Comparison of ENCODE assay signal across 8 cellular contexts in the genomic region with DNA sequence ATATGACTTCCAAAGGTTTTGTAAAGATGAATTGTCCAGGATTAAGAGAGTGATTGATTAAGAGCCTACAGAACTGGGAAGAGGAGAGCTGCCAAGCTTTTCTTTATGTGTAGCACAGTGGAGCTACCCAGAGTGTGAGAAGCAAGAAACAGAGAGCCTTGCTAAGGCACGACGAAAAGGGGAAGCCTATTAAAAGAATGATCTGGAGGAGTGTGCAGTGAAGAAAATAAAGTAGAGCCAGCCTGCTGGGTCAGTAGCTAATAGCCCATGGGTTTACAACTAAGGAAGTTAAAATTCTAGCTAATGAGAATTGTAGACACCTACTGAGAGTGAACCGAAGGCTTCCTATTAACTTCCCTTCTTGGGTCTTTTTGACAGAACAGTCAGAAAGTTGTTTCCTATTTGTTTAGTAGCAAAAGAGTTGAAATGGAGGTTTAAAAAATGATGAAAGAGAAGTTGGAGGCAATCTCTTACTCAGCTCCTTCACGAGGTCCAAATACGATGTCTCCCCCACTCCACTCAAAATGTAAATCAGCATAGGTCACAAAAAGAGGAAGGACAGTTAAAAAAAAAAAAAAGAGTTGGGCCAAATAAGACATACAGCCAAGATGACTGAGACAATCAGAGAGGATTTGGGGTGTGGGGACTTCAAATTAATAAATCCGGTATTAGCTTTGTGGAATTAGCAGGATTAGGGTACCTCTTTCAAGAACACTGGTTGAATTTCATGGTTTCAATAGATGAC. TPM values are rescaled to one million over a fixed set of nuclear protein-coding genes. Genes with fewer than 3 reads are reported as not detected.
DNase-seq lines count a peak whose midpoint lies in the region; ATAC-seq and TF ChIP-seq lines count a peak whose summit lies in the region.

No MANE protein-coding gene starts in this region.

- peaks cover 18% of the 10 kb centered on the region; the same call in 1 of the 2 replicates for H3F3A ChIP-seq in GM23248 (ENCODE audit: insufficient read depth)

- no peaks in the 10 kb centered on the region for H3K36me3 ChIP-seq in GM23248 (ENCODE audit: low read depth)
- no peaks in the 10 kb centered on the region for H3K36me3 ChIP-seq in fibroblast of lung (ENCODE audit: control insufficient read depth, insufficient read depth, low read length)
- H3K36me3 ChIP-seq in prostate gland: no peaks in the 10 kb centered on the region

- no peaks in the 10 kb centered on the region for H4K20me1 ChIP-seq in GM23248 (ENCODE audit: insufficient read depth)
- H4K20me1 ChIP-seq in fibroblast of lung (ENCODE audit: control insufficient read depth, extremely low read depth, insufficient read depth, low read length): no peaks in the 10 kb centered on the region

- H3K27ac ChIP-seq in GM23248 (no peak overlapping the region), fibroblast of lung (ENCODE audit: insufficient read depth, low read length) (no peak overlapping the region), prostate gland (no peak overlapping the region)

- in situ Hi-C loops in GM23248 (cut with MboI): loop anchor here (10.0 to 25.0 kb wide), 3 partner anchors 342 to 1001 kb away; a partner anchor contains a TSS

- H3K9me2 ChIP-seq in GM23248 (ENCODE audit: insufficient read depth): no peaks in the 10 kb centered on the region

- TF ChIP-seq CTCF in fibroblast of lung (conservative IDR thresholded peaks at IDR 0.05 in 1 of 2, IDR thresholded peaks at IDR 0.05 in 1 of 2; ENCODE audit: low read depth in 1 of 2, low read length in 2 of 2) (no peak), prostate gland (IDR thresholded peaks at IDR 0.05) (no peak)

- 72 to 75% methylated on average over 6 of the region's 6 CpGs for WGBS in GM23248 (ENCODE audit: low coverage in 1 of 2, low lambda C conversion rate in 2 of 2, missing lambda C conversion rate in 2 of 2), 2 experiments
- WGBS in prostate gland: 63% methylated on average over 6 of the region's 6 CpGs

- H3K4me3 ChIP-seq in GM23248 (peak overlapping the region; percentile 95), fibroblast of lung (replicated peaks in 1 of 4; ENCODE audit: control extremely low read depth in 1 of 4, insufficient read depth in 1 of 4, low read depth in 3 of 4, low read length in 4 of 4) (peak overlapping the region in 3 of 4 experiments; percentile 58 to 88 (median 68)), prostate gland (no peak overlapping the region)

- H3K4me1 ChIP-seq in GM23248 (ENCODE audit: insufficient read depth) (peaks cover 28% of the 10 kb centered on the region), fibroblast of lung (ENCODE audit: control insufficient read depth, extremely low read depth, insufficient read depth, low read length) (peaks cover 5% of the 10 kb centered on the region), prostate gland (replicated peaks) (no peaks in the 10 kb centered on the region)

- no peak for TF ChIP-seq POLR2A in prostate gland (IDR thresholded peaks at IDR 0.05)

- ATAC-seq in HG03039 (IDR thresholded peaks at IDR 0.05; ENCODE audit: unreplicated experiment) (no peak), HG03025 (IDR thresholded peaks at IDR 0.05; ENCODE audit: low FRiP score, unreplicated experiment) (no peak), HG03097 (IDR thresholded peaks at IDR 0.05; ENCODE audit: low FRiP score, unreplicated experiment) (no peak)

- H2AFZ ChIP-seq in GM23248 (peak overlapping the region; percentile 99), fibroblast of lung (ENCODE audit: low read length) (peak overlapping the region; percentile 47)

- H3K27me3 ChIP-seq in GM23248 (replicated peaks; ENCODE audit: insufficient read depth) (no peaks in the 10 kb centered on the region), fibroblast of lung (ENCODE audit: control insufficient read depth, insufficient read depth, low read length) (no peaks in the 10 kb centered on the region), prostate gland (replicated peaks; ENCODE audit: insufficient read depth) (no peaks in the 10 kb centered on the region)

- no peak for DNase-seq in GM23248
- peak; percentile 71 for DNase-seq in NOMO-1 treated with dmso at 0.1 percent for 144 hours (lab: John Stamatoyannopoulos, UW; ENCODE audit: unreplicated experiment)
- peak in 1 of 2 donors; percentile 34 for DNase-seq in fibroblast of lung (ENCODE audit: low read depth in 2 of 2)
- DNase-seq in retina: peak; percentile 28
- no peak for DNase-seq in prostate gland (ENCODE audit: low spot score)

- H3K79me2 ChIP-seq in GM23248 (ENCODE audit: insufficient read depth) (peaks cover 46% of the 10 kb centered on the region), fibroblast of lung (ENCODE audit: control insufficient read depth, insufficient read depth, low read length) (peaks cover 32% of the 10 kb centered on the region)

- H3K9ac ChIP-seq in GM23248 (peak overlapping the region; percentile 79), fibroblast of lung (ENCODE audit: insufficient read depth, low read length) (no peak overlapping the region)

- H3K9me3 ChIP-seq in GM23248 (ENCODE audit: low read depth) (no peaks in the 10 kb centered on the region), fibroblast of lung (ENCODE audit: control insufficient read depth, insufficient read depth, low read depth, low read length) (no peaks in the 10 kb centered on the region), prostate gland (no peaks in the 10 kb centered on the region)

- intact Hi-C loops in prostate gland (cut with DNase I): loop anchor here (10.0 kb wide), 1 partner anchor 408 kb away; no protein-coding TSS in a partner anchor

- peak overlapping the region; percentile 99 for H3K4me2 ChIP-seq in GM23248 (ENCODE audit: unreplicated experiment)
- H3K4me2 ChIP-seq in fibroblast of lung (ENCODE audit: extremely low read depth, insufficient read depth, low read length): peak overlapping the region; percentile 95

RNA-seq across cellular contexts. Expression of a gene that starts 0.9 kb away (rescaled TPM):
- total RNA-seq in GM23248 (2014; rRNA removed; shearing (Covaris generic)): 32.5 and 33.0 TPM in 2 replicates
- polyA plus RNA-seq in GM23248 (2016; fragmentation: Nextera tagmentation; extraction: Ambion mirVana): 67.4 and 68.8 TPM in 2 replicates
- total RNA-seq in fibroblast of lung: 3.1 and 7.3 TPM in 2 replicates
- polyA plus RNA-seq in fibroblast of lung: 41.8 and 44.6 TPM in 2 replicates
- 19.8 and 20.1 TPM in 2 replicates for polyA plus RNA-seq in fibroblast of lung (2012)
- 10.4 and 14.1 TPM in 2 replicates for polyA minus RNA-seq in fibroblast of lung (ENCODE audit: low replicate concordance)
- total RNA-seq in prostate gland: 10 to 100 TPM in 1 of 2 donors, 1 to 10 TPM in 1; 3.5 to 13.4 TPM

Comparison
In these comparisons a context has a peak if more than half of its experiments do, and no peak if none do; other contexts are left out.
1. DNase-seq: peak in NOMO-1 treated with dmso at 0.1 percent for 144 hours (single experiment) and retina (single experiment); none in GM23248 (single experiment) and prostate gland (single experiment).
2. H3K4me3 ChIP-seq: peak in GM23248 (single experiment) and fibroblast of lung (3 of 4); none in prostate gland (0 of 2).